16 cellular contexts compared by ENCODE assay signal in the genomic region with DNA sequence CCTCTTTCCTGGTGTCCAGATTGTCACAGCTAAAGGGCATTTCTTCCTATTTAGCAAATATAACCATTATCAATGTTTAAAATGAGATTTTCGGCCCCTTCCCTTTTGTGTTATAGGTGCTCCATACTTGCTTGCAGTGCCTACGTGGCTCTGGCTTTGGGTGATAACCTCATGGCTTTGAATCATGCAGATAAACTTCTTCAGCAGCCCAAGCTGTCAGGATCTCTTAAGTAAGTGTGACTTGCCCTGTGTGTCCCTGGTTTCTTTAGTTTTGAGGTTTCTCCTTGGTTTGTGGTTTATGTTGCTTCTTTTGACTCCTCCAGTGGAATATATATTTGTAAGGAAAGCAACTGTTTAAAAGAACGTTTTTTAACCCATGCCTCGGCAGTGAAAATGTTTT. TPM values are rescaled to one million over a fixed set of nuclear protein-coding genes. Genes with fewer than 3 reads are reported as not detected.
"Had no signal": no experiment of that assay in that cellular context is flagged by ENCODE, and none has a peak within 500 bp of the region (broad histone marks: within the 10 kb centered on the region; RNA-seq: fewer than 3 reads in every experiment).

No MANE protein-coding gene starts in this region.

- H3K4me1 ChIP-seq: breast epithelium, sigmoid colon, suprapubic skin had no signal

- H3K27me3 ChIP-seq: breast epithelium, esophagus muscularis mucosa, sigmoid colon, suprapubic skin had no signal

- DNase-seq: activated CD4-positive, alpha-beta T cell treated with anti-CD3 and anti-CD28 coated beads, Interleukin-2, amount 50 U/mL, for 1 hour; activated T-cell treated with anti-CD3 and anti-CD28 coated beads for 4 hours; anterior cingulate cortex; immature natural killer cell; naive thymus-derived CD8-positive, alpha-beta T cell; sigmoid colon; stimulated activated CD4-positive, alpha-beta T cell treated with anti-CD3 and anti-CD28 coated beads, Interleukin-12 subunit alpha, Interleukin-12 subunit beta, amount 100 ng/mL, for 4 hours; stimulated activated naive CD8-positive, alpha-beta T cell treated with anti-CD3 and anti-CD28 coated beads, Interleukin-15, Interleukin-2, amounts not matched to agents 100 U/mL and 50 U/mL, for 24 hours; T-helper 1 cell had no signal

- H3K4me3 ChIP-seq: breast epithelium, esophagus muscularis mucosa, lung, sigmoid colon, suprapubic skin had no signal

- H3K36me3 ChIP-seq: breast epithelium had no signal

- ATAC-seq: activated naive CD4-positive, alpha-beta T cell treated with anti-CD3 and anti-CD28 coated beads, Interleukin-2, amount 50 U/mL, for 72 hours; naive thymus-derived CD8-positive, alpha-beta T cell; stimulated activated naive CD8-positive, alpha-beta T cell treated with anti-CD3 and anti-CD28 coated beads, Interleukin-15, Interleukin-2, amounts not matched to agents 100 U/mL and 50 U/mL, for 24 hours had no signal

- H3K27ac ChIP-seq: breast epithelium, esophagus muscularis mucosa, sigmoid colon, suprapubic skin had no signal

- H3K9me3 ChIP-seq: breast epithelium, esophagus muscularis mucosa, sigmoid colon, suprapubic skin had no signal

RNA-seq across cellular contexts. Expression of gene TRIM71, which starts 58.5 kb away (rescaled TPM):
- total RNA-seq: esophagus muscularis mucosa; fibroblast of villous mesenchyme; naive thymus-derived CD8-positive, alpha-beta T cell; pulmonary artery endothelial cell; sigmoid colon; suprapubic skin had no signal
- polyA plus RNA-seq: immature natural killer cell; naive thymus-derived CD8-positive, alpha-beta T cell; sigmoid colon had no signal
